ENCODE assay signal across 35 cellular contexts in the genomic region with DNA sequence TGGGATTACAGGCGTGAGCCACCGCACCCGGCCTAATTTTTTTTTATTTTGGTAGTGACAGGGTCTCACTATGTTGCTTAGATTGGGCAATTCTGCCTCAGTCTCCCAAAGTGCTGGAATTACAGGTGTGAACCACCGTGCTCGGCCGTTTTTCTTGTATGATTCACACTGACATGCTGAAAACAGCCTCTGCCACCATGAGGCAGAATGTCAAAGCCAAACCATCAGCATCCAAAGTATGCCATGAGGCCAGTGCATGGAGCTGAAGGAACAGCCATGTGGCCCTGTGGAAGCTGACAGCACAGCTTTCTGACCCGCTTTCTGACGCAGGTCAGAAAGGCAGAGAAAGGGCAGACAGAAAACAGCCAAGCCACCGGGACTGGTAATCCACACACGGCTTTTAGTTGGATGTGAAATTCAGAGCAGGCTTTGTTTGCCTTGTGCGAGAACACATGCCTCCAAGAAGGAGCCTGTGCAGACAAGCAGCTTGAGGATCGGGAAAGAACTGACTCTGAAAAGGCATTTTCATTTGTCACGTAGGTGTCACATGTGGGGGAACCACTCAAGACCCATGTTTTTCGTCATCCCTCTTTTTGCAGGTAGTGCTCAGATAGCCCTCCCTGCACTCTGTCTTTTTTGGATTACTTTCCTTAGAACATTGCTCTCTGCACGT.
"Had no signal": no experiment of that assay in that cellular context is flagged by ENCODE, and none has a peak within 500 bp of the region (broad histone marks: within the 10 kb centered on the region; RNA-seq: fewer than 3 reads in every experiment).

No MANE protein-coding gene starts in this region.

- H3K4me3 ChIP-seq: body of pancreas had no signal

- H3K27ac ChIP-seq: body of pancreas, KMS-11, VCaP had no signal

- H3K9ac ChIP-seq: KMS-11 had no signal

- H3K9me3 ChIP-seq: body of pancreas had no signal

- H3K4me1 ChIP-seq: body of pancreas had no signal

- DNase-seq: activated B cell treated with CpG ODN at 0.5 μM for 24 hours; activated CD4-positive, alpha-beta memory T cell treated with anti-CD3 and anti-CD28 coated beads for 36 hours; activated CD4-positive, alpha-beta T cell treated with anti-CD3 and anti-CD28 coated beads for 4 hours; activated CD4-positive, alpha-beta T cell treated with anti-CD3 and anti-CD28 coated beads, Interleukin-2, amount 50 U/mL, for 1 hour; activated CD4-positive, CD25-positive, alpha-beta regulatory T cell treated with anti-CD3 and anti-CD28 coated beads, Interleukin-2, amount 50 U/mL, for 72 hours; activated CD8-positive, alpha-beta memory T cell treated with anti-CD3 and anti-CD28 coated beads, Interleukin-2, amount 10 ng/mL, durations not matched to agents 7 days and 5 days; activated effector memory CD4-positive, alpha-beta T cell treated with anti-CD3 and anti-CD28 coated beads, Interleukin-2, amount 50 U/mL, for 16 hours; activated naive CD4-positive, alpha-beta T cell; activated naive CD4-positive, alpha-beta T cell treated with anti-CD3 and anti-CD28 coated beads, Interleukin-2, amount 50 U/mL, for 16 hours; activated naive CD8-positive, alpha-beta T cell treated with anti-CD3 and anti-CD28 coated beads for 36 hours; activated T-cell treated with anti-CD3 and anti-CD28 coated beads, Interleukin-2, amount 50 U/mL, for 1 hour; activated T-cell treated with anti-CD3 and anti-CD28 coated beads, Interleukin-2, amount 50 U/mL, for 72 hours; body of pancreas; central memory CD4-positive, alpha-beta T cell; MM.1S; MV-4-11; NCI-H1092; NCI-H1417; NCI-H146; NCI-H187; NCI-H2081; NCI-H226; NCI-H446 treated with DMSO at 0.1 percent for 48 hours; NCI-H524; RPMI8226; SIG-M5; SW 1271; T-helper 1 cell; T-helper 2 cell; T-helper 9 cell had no signal

- H3K27me3 ChIP-seq: body of pancreas had no signal

- H3K4me2 ChIP-seq: KMS-11 had no signal

- ATAC-seq: activated CD8-positive, alpha-beta memory T cell treated with anti-CD3 and anti-CD28 coated beads, Interleukin-2, amount 10 ng/mL, durations not matched to agents 7 days and 5 days; activated T-cell treated with anti-CD3 and anti-CD28 coated beads, Interleukin-2, amount 50 U/mL, for 72 hours; activated T-helper 17 cell treated with anti-CD3 and anti-CD28 coated beads, Interleukin-2, amount 50 U/mL, for 72 hours; body of pancreas; Panc1; Right ventricle myocardium inferior had no signal
